Comparison of ENCODE assay signal across 19 cellular contexts in genomic region chr7:2102375-2102723, GRCh38.
DNase-seq lines count a peak whose midpoint lies in the region; ATAC-seq and TF ChIP-seq lines count a peak whose summit lies in the region.
"Had no signal": no experiment of that assay in that cellular context is flagged by ENCODE, and none has a peak within 500 bp of the region (broad histone marks: within the 10 kb centered on the region; RNA-seq: fewer than 3 reads in every experiment).

No MANE protein-coding gene starts in this region.

- peaks cover 52% of the 10 kb centered on the region for H3K4me1 Mint-ChIP-seq in CD4-positive, alpha-beta T cell (ENCODE audit: low read depth)
- H3K4me1 Mint-ChIP-seq in WTC11 = peaks cover 22% of the 10 kb centered on the region
- H3K4me1 Mint-ChIP-seq in endothelial cell (ENCODE audit: unreplicated experiment) = peaks cover 12% of the 10 kb centered on the region

- no TSS peak for BruUV-seq in mammary epithelial cell (replicated peaks; lab: Mats Ljungman, UMichigan)

- CTCF ChIA-PET in CD4-positive, alpha-beta T cell (lab: Charles Lee) = no interaction called here
- CTCF ChIA-PET in WTC11 (lab: Charles Lee) = no interaction called here
- CTCF ChIA-PET in mammary epithelial cell (lab: Charles Lee; ENCODE audit: low non-redundant PET) = no interaction called here

- H2AFZ ChIP-seq in neuronal stem cell (ENCODE audit: low read length) (no peak overlapping the region), mammary epithelial cell (ENCODE audit: low read depth, low read length) (no peak overlapping the region)

- H3K4me2 ChIP-seq in neuronal stem cell (ENCODE audit: insufficient read depth, low read length, poor library complexity, severe bottlenecking) (no peak overlapping the region), mammary epithelial cell (ENCODE audit: insufficient read depth, low read depth, low read length) (no peak overlapping the region)

- POLR2A ChIA-PET in CD4-positive, alpha-beta T cell (lab: Charles Lee) = interaction anchor here (0.6 kb wide), 1 partner anchor 82 kb away, joined by 4 read pairs; no protein-coding TSS in a partner anchor
- POLR2A ChIA-PET in WTC11 (lab: Charles Lee) = no interaction called here

- no peak overlapping the region for H3K27ac ChIP-seq in CD4-positive, alpha-beta T cell (ENCODE audit: low read depth, low read length)
- no peak overlapping the region for H3K27ac ChIP-seq in neuronal stem cell (replicated peaks; ENCODE audit: low read length)
- H3K27ac ChIP-seq in mammary epithelial cell (ENCODE audit: insufficient read depth, low read depth, low read length) = no peak overlapping the region
- H3K27ac ChIP-seq: right atrium auricular region had no signal

- ATAC-seq in CD4-positive, alpha-beta T cell (ENCODE audit: poor library complexity) = no peak
- no peak for ATAC-seq in WTC11
- no peak for ATAC-seq in HG02571 (IDR thresholded peaks at IDR 0.05; ENCODE audit: unreplicated experiment)
- ATAC-seq: activated CD4-positive, alpha-beta T cell treated with anti-CD3 and anti-CD28 coated beads for 36 hours; left lobe of liver; Right ventricle myocardium inferior had no signal

- H3K79me1 ChIP-seq in neuronal stem cell (ENCODE audit: low read depth, low read length) = peaks cover 16% of the 10 kb centered on the region

- H2BK120ac ChIP-seq in neuronal stem cell (ENCODE audit: low read depth, low read length) = no peak overlapping the region

- H3K23ac ChIP-seq in neuronal stem cell (ENCODE audit: low read depth, low read length, poor library complexity) = peak overlapping the region; percentile 11

- H3K9me3 Mint-ChIP-seq in CD4-positive, alpha-beta T cell = no peaks in the 10 kb centered on the region
- H3K9me3 Mint-ChIP-seq in WTC11 (no peaks in the 10 kb centered on the region), endothelial cell (ENCODE audit: unreplicated experiment) (no peaks in the 10 kb centered on the region)
- H3K9me3 Mint-ChIP-seq: activated naive CD4-positive, alpha-beta T cell treated with anti-CD3 and anti-CD28 coated beads for 36 hours had no signal

- H3K4ac ChIP-seq in neuronal stem cell (ENCODE audit: low read length) = no peak overlapping the region

- H3K4me1 ChIP-seq in neuronal stem cell (ENCODE audit: control insufficient read depth in 2 of 2, insufficient read depth in 1 of 2, low read depth in 1 of 2, low read length in 2 of 2) (peaks cover 36 to 45% of the 10 kb centered on the region in 2 donors), mammary epithelial cell (ENCODE audit: insufficient read depth, low read length) (peaks cover 18% of the 10 kb centered on the region)

- in situ Hi-C loops in mammary epithelial cell (cut with MboI; ENCODE audit: low sequenced_read_pairs in 2 of 2) = no loop called here

- H4K91ac ChIP-seq in neuronal stem cell (ENCODE audit: low read depth, low read length, poor library complexity) = peak overlapping the region; percentile 74

- H3K4me3 Mint-ChIP-seq in CD4-positive, alpha-beta T cell = no peak overlapping the region
- no peak overlapping the region for H3K4me3 Mint-ChIP-seq in WTC11
- peak overlapping the region; percentile 17 for H3K4me3 Mint-ChIP-seq in endothelial cell (ENCODE audit: unreplicated experiment)
- H3K4me3 Mint-ChIP-seq: activated CD4-positive, alpha-beta T cell treated with anti-CD3 and anti-CD28 coated beads for 36 hours; activated naive CD4-positive, alpha-beta T cell treated with anti-CD3 and anti-CD28 coated beads for 36 hours had no signal

- no peak overlapping the region for H2BK15ac ChIP-seq in neuronal stem cell (ENCODE audit: low read length)

- TF ChIP-seq CTCF in CD4-positive, alpha-beta T cell (IDR thresholded peaks at IDR 0.05) = no peak
- no peak for TF ChIP-seq CTCF in WTC11 (IDR thresholded peaks at IDR 0.05)
- no peak for TF ChIP-seq CTCF in endothelial cell (IDR thresholded peaks at IDR 0.05; ENCODE audit: unreplicated experiment)
- no peak for TF ChIP-seq CTCF in mammary epithelial cell (conservative IDR thresholded peaks at IDR 0.05 in 1 of 2, IDR thresholded peaks at IDR 0.05 in 1 of 2; ENCODE audit: extremely low read depth in 1 of 2, insufficient read depth in 1 of 2, low read depth in 1 of 2, low read length in 2 of 2)

- H2AK5ac ChIP-seq in neuronal stem cell (ENCODE audit: low read depth, low read length) = peak overlapping the region; percentile 96

- H3K9ac ChIP-seq in neuronal stem cell (ENCODE audit: low read depth, low read length, poor library complexity) (no peak overlapping the region), mammary epithelial cell (ENCODE audit: insufficient read depth, low read length) (no peak overlapping the region)

- peak overlapping the region; percentile 22 for H3K27ac Mint-ChIP-seq in CD4-positive, alpha-beta T cell
- H3K27ac Mint-ChIP-seq in WTC11 = peak overlapping the region; percentile 63
- peak overlapping the region; percentile 16 for H3K27ac Mint-ChIP-seq in endothelial cell (ENCODE audit: unreplicated experiment)
- H3K27ac Mint-ChIP-seq: activated CD4-positive, alpha-beta T cell treated with anti-CD3 and anti-CD28 coated beads for 36 hours; activated naive CD4-positive, alpha-beta T cell treated with anti-CD3 and anti-CD28 coated beads for 36 hours had no signal

- peak overlapping the region in 1 of 2 donors; percentile 53 for H3K4me3 ChIP-seq in neuronal stem cell (ENCODE audit: low read length in 2 of 2)
- no peak overlapping the region for H3K4me3 ChIP-seq in mammary epithelial cell (replicated peaks in 1 of 3; ENCODE audit: insufficient read depth in 1 of 3, low read depth in 2 of 3, low read length in 3 of 3)
- H3K4me3 ChIP-seq: right atrium auricular region had no signal

- no peaks in the 10 kb centered on the region for H3K36me3 Mint-ChIP-seq in CD4-positive, alpha-beta T cell (ENCODE audit: low read depth)
- H3K36me3 Mint-ChIP-seq in WTC11 (no peaks in the 10 kb centered on the region; the same call in none of the 2 replicates), endothelial cell (ENCODE audit: low read depth, unreplicated experiment) (peaks cover 13% of the 10 kb centered on the region)

- H3K9me3 ChIP-seq in CD4-positive, alpha-beta T cell (ENCODE audit: control insufficient read depth, low read length) = no peaks in the 10 kb centered on the region
- H3K9me3 ChIP-seq in neuronal stem cell (replicated peaks in 1 of 2; ENCODE audit: control insufficient read depth in 2 of 2, insufficient read depth in 1 of 2, low read depth in 1 of 2, low read length in 2 of 2) (no peaks in the 10 kb centered on the region), mammary epithelial cell (replicated peaks; ENCODE audit: insufficient read depth, low read length) (no peaks in the 10 kb centered on the region)
- H3K9me3 ChIP-seq: right atrium auricular region had no signal

- H4K8ac ChIP-seq in neuronal stem cell (ENCODE audit: low read depth, low read length) = no peak overlapping the region

- WGBS in neuronal stem cell (ENCODE audit: extremely low coverage in 2 of 2, insufficient read length in 2 of 2, insufficient replicate concordance in 1 of 2), 2 donors = 100% methylated on average over 2 of the region's 7 CpGs; no CpG with 5 or more reads in 1 of the 2 donors
- 100% methylated on average over 6 of the region's 7 CpGs for WGBS in mammary epithelial cell (ENCODE audit: low coverage, missing lambda C conversion rate)

- H3K27me3 ChIP-seq in CD4-positive, alpha-beta T cell (ENCODE audit: control insufficient read depth, insufficient read depth, low read length) = no peaks in the 10 kb centered on the region
- H3K27me3 ChIP-seq in neuronal stem cell (ENCODE audit: control insufficient read depth in 3 of 3, insufficient read depth in 3 of 3, low read depth in 1 of 3, low read length in 3 of 3) (no peaks in the 10 kb centered on the region), mammary epithelial cell (ENCODE audit: insufficient read depth, low read length) (no peaks in the 10 kb centered on the region)
- H3K27me3 ChIP-seq: right atrium auricular region had no signal

- no peak for DNase-seq in CD4-positive, alpha-beta T cell
- DNase-seq in WTC11 (ENCODE audit: low spot score) = no peak
- no peak for DNase-seq in endothelial cell (ENCODE audit: low spot score)
- DNase-seq in neuronal stem cell (ENCODE audit: low spot score) = no peak
- DNase-seq in mammary epithelial cell = no peak
- DNase-seq in activated CD4-positive, alpha-beta T cell treated with anti-CD3 and anti-CD28 coated beads for 48 hours = no peak
- DNase-seq: activated CD4-positive, alpha-beta T cell treated with anti-CD3 and anti-CD28 coated beads for 36 hours; activated naive CD4-positive, alpha-beta T cell treated with anti-CD3 and anti-CD28 coated beads for 36 hours; COR-L47; DND-41; H7; Karpas-422; NCI-H1930; NCI-H226; OCI-M1 had no signal

- dilution Hi-C loops in mammary epithelial cell (cut with HindIII; ENCODE audit: low sequenced_read_pairs) = no loop called here

- no peaks in the 10 kb centered on the region for H4K20me1 ChIP-seq in mammary epithelial cell (ENCODE audit: insufficient read depth, low read length)

- H2BK12ac ChIP-seq in neuronal stem cell (ENCODE audit: low read length) = peak overlapping the region; percentile 27

- H3K79me2 ChIP-seq in mammary epithelial cell (ENCODE audit: insufficient read depth, low read length) = peaks cover 6% of the 10 kb centered on the region

- H3K36me3 ChIP-seq in neuronal stem cell (replicated peaks in 1 of 2; ENCODE audit: control insufficient read depth in 2 of 2, insufficient read depth in 2 of 2, low read length in 2 of 2) (peaks cover 0 to 2% of the 10 kb centered on the region in 2 donors), mammary epithelial cell (ENCODE audit: insufficient read depth, low read length) (no peaks in the 10 kb centered on the region)
- H3K36me3 ChIP-seq: right atrium auricular region had no signal

- H3K18ac ChIP-seq in neuronal stem cell (ENCODE audit: low read length) = no peak overlapping the region

- peak overlapping the region; percentile 62 for H2BK5ac ChIP-seq in neuronal stem cell (ENCODE audit: low read length)

- H3K27me3 Mint-ChIP-seq in CD4-positive, alpha-beta T cell = no peaks in the 10 kb centered on the region
- H3K27me3 Mint-ChIP-seq in WTC11 (ENCODE audit: low read depth) = no peaks in the 10 kb centered on the region
- peaks cover 18% of the 10 kb centered on the region for H3K27me3 Mint-ChIP-seq in endothelial cell (ENCODE audit: unreplicated experiment)
- H3K27me3 Mint-ChIP-seq: activated CD4-positive, alpha-beta T cell treated with anti-CD3 and anti-CD28 coated beads for 36 hours had no signal

- intact Hi-C loops in CD4-positive, alpha-beta T cell (cut with DNase I, micrococcal nuclease) = loop anchor here (5.0 to 10.0 kb wide), 2 partner anchors 178 to 245 kb away; no protein-coding TSS in a partner anchor
- intact Hi-C loops in mammary epithelial cell (cut with micrococcal nuclease) = no loop called here

- H3K14ac ChIP-seq in neuronal stem cell (ENCODE audit: low read length) = peak overlapping the region; percentile 85
